ENCODE assay signal across 14 cellular contexts in genomic region chr5:135832263-135832555, GRCh38. TPM values are rescaled to one million over a fixed set of nuclear protein-coding genes. Genes with fewer than 3 reads are reported as not detected.
DNase-seq lines count a peak whose midpoint lies in the region; ATAC-seq and TF ChIP-seq lines count a peak whose summit lies in the region.
"Had no signal": no experiment of that assay in that cellular context is flagged by ENCODE, and none has a peak within 500 bp of the region (broad histone marks: within the 10 kb centered on the region; RNA-seq: fewer than 3 reads in every experiment).

No MANE protein-coding gene starts in this region.

- peaks cover 12% of the 10 kb centered on the region for H3K4me1 Mint-ChIP-seq in chondrocyte (ENCODE audit: low read depth)
- peaks cover 15% of the 10 kb centered on the region for H3K4me1 Mint-ChIP-seq in T-helper 17 cell

- no peak for ATAC-seq in T-helper 17 cell
- ATAC-seq: GM12878, GM23338 had no signal

- H3K9me3 ChIP-seq in T-helper 17 cell (ENCODE audit: control insufficient read depth, low read length, poor library complexity, severe bottlenecking), result no peaks in the 10 kb centered on the region
- H3K9me3 ChIP-seq: HAP-1 had no signal

- H3K27me3 Mint-ChIP-seq in chondrocyte (ENCODE audit: low read depth) (peaks cover 64% of the 10 kb centered on the region), T-helper 17 cell (peaks cover 56% of the 10 kb centered on the region)

- H3K4me3 ChIP-seq in foreskin fibroblast (ENCODE audit: low read depth in 1 of 2, low read length in 2 of 2), result no peak overlapping the region
- H3K4me3 ChIP-seq: BLaER1, GM12878, GM23338, HAP-1 had no signal

- in situ Hi-C loops in GM13977 (cut with MboI; ENCODE audit: low pct_unique_long_range_greater_than_20kb, low sequenced_read_pairs, unreplicated experiment), result loop anchor here (10.0 to 25.0 kb wide), 2 partner anchors 270 to 367 kb away; no protein-coding TSS in a partner anchor

- DNase-seq in activated CD8-positive, alpha-beta memory T cell treated with anti-CD3 and anti-CD28 coated beads for 24 hours, result peak; percentile 19
- DNase-seq in activated CD8-positive, alpha-beta memory T cell treated with anti-CD3 and anti-CD28 coated beads, Interleukin-2, amount 50 U/mL, for 48 hours, result no peak
- DNase-seq in chondrocyte (ENCODE audit: low spot score), result peak; percentile 60
- DNase-seq in islet precursor cell, result peak; percentile 34
- peak; percentile 28 for DNase-seq in ureter (ENCODE audit: low spot score)
- no peak for DNase-seq in T-helper 17 cell
- no peak for DNase-seq in GM13977 (ENCODE audit: low spot score)
- no peak for DNase-seq in foreskin fibroblast
- DNase-seq: AML-193 had no signal

- H3K36me3 Mint-ChIP-seq in chondrocyte (ENCODE audit: low read depth) (no peaks in the 10 kb centered on the region), T-helper 17 cell (ENCODE audit: low read depth) (peaks cover 8% of the 10 kb centered on the region)

- H3K27ac Mint-ChIP-seq in chondrocyte (ENCODE audit: unreplicated experiment) (no peak overlapping the region), T-helper 17 cell (no peak overlapping the region)
- H3K27ac Mint-ChIP-seq: GM23338 had no signal

- no peaks in the 10 kb centered on the region for H3K9me3 Mint-ChIP-seq in chondrocyte (ENCODE audit: low read depth)
- H3K9me3 Mint-ChIP-seq: GM23338 had no signal

- TF ChIP-seq CTCF in chondrocyte (IDR thresholded peaks at IDR 0.05) (no peak), GM13977 (IDR thresholded peaks at IDR 0.05; ENCODE audit: extremely low read depth, insufficient read depth, missing control alignments) (no peak), foreskin fibroblast (IDR thresholded peaks at IDR 0.05; ENCODE audit: low read depth, low read length) (no peak)

- H3K4me3 Mint-ChIP-seq in chondrocyte (ENCODE audit: unreplicated experiment) (no peak overlapping the region), T-helper 17 cell (no peak overlapping the region)
- H3K4me3 Mint-ChIP-seq: GM23338 had no signal

RNA-seq across cellular contexts. Expression of gene SLC25A48, which starts 2.3 kb away (rescaled TPM):
- total RNA-seq in chondrocyte, result not detected in 3 replicates
- total RNA-seq in ureter, result not detected
- total RNA-seq in T-helper 17 cell, result not detected
- total RNA-seq: A673 had no signal

Comparison
In these comparisons a context has a peak if more than half of its experiments do, and no peak if none do; other contexts are left out.
1. DNase-seq: peak in activated CD8-positive, alpha-beta memory T cell treated with anti-CD3 and anti-CD28 coated beads for 24 hours (single experiment), chondrocyte (single experiment), islet precursor cell (single experiment) and ureter (single experiment); none in activated CD8-positive, alpha-beta memory T cell treated with anti-CD3 and anti-CD28 coated beads, Interleukin-2, amount 50 U/mL, for 48 hours (single experiment), T-helper 17 cell (0 of 3), GM13977 (single experiment) and foreskin fibroblast (0 of 2).